Comparison of ENCODE assay signal across 18 cellular contexts in genomic region chr15:98596131-98596530, GRCh38. TPM values are rescaled to one million over a fixed set of nuclear protein-coding genes. Genes with fewer than 3 reads are reported as not detected.
A peak's percentile ranks its signal among the peaks of the same experiment; 100 is the strongest.
DNase-seq lines count a peak whose midpoint lies in the region; ATAC-seq and TF ChIP-seq lines count a peak whose summit lies in the region.
"Had no signal": no experiment of that assay in that cellular context is flagged by ENCODE, and none has a peak within 500 bp of the region (broad histone marks: within the 10 kb centered on the region; RNA-seq: fewer than 3 reads in every experiment).

No MANE protein-coding gene starts in this region.

- H3K9ac ChIP-seq in muscle layer of colon (ENCODE audit: low read length), result no peak overlapping the region
- H3K9ac ChIP-seq in rectal smooth muscle tissue (ENCODE audit: low read length), result no peak overlapping the region
- H3K9ac ChIP-seq: BLaER1 treated with 17β-estradiol and CSF1 and Interleukin-3, amounts not matched to agents 10 nM and 100 nM had no signal

- H3K27ac ChIP-seq in esophagus muscularis mucosa (replicated peaks in 1 of 4), result no peak overlapping the region
- peak overlapping the region; percentile 68 for H3K27ac ChIP-seq in muscle layer of colon (ENCODE audit: low read depth, low read length)
- peak overlapping the region; percentile 63 for H3K27ac ChIP-seq in rectal smooth muscle tissue (ENCODE audit: low read depth, low read length)
- H3K27ac ChIP-seq: A549; BLaER1 treated with 17β-estradiol and CSF1 and Interleukin-3, amounts not matched to agents 10 nM and 100 nM; C4-2B had no signal

- no peaks in the 10 kb centered on the region for H3K9me3 ChIP-seq in esophagus muscularis mucosa
- H3K9me3 ChIP-seq in muscle layer of colon (ENCODE audit: low read length), result no peaks in the 10 kb centered on the region
- H3K9me3 ChIP-seq: A549; BLaER1 treated with 17β-estradiol and CSF1 and Interleukin-3, amounts not matched to agents 10 nM and 100 nM; Caco-2 had no signal

- no peaks in the 10 kb centered on the region for H3K36me3 ChIP-seq in esophagus muscularis mucosa
- H3K36me3 ChIP-seq in muscle layer of colon (ENCODE audit: insufficient read depth, low read length), result no peaks in the 10 kb centered on the region
- no peaks in the 10 kb centered on the region for H3K36me3 ChIP-seq in rectal smooth muscle tissue (ENCODE audit: control insufficient read depth, insufficient read depth, low read length)
- H3K36me3 ChIP-seq: BLaER1 treated with 17β-estradiol and CSF1 and Interleukin-3, amounts not matched to agents 10 nM and 100 nM had no signal

- no peak overlapping the region for H3K27ac Mint-ChIP-seq in type B pancreatic cell
- H3K27ac Mint-ChIP-seq: CD4-positive, alpha-beta T cell; CD8-positive, alpha-beta T cell had no signal

- peaks cover 18% of the 10 kb centered on the region for H3K4me1 Mint-ChIP-seq in type B pancreatic cell (ENCODE audit: unreplicated experiment)

- intact Hi-C loops in esophagus muscularis mucosa (cut with DNase I), result no loop called here

- no peak overlapping the region for H3K4me3 Mint-ChIP-seq in type B pancreatic cell
- H3K4me3 Mint-ChIP-seq: B cell; CD4-positive, alpha-beta T cell; CD8-positive, alpha-beta T cell had no signal

- no peaks in the 10 kb centered on the region for H3K36me3 Mint-ChIP-seq in type B pancreatic cell
- H3K36me3 Mint-ChIP-seq: CD8-positive, alpha-beta T cell had no signal

- DNase-seq in esophagus muscularis mucosa (ENCODE audit: extremely low spot score) (peak; percentile 82), type B pancreatic cell (ENCODE audit: extremely low spot score, unreplicated experiment) (peak; percentile 20)
- DNase-seq: AML-193; Caco-2; Calu3; CD4-positive, alpha-beta T cell; CD8-positive, alpha-beta T cell; DMS79 treated with DMSO at 0.1 percent for 48 hours; GF-D8 had no signal

- no peak for TF ChIP-seq POLR2A in esophagus muscularis mucosa (IDR thresholded peaks at IDR 0.05; ENCODE audit: low read depth)

- H3K9me3 Mint-ChIP-seq in type B pancreatic cell, result no peaks in the 10 kb centered on the region
- H3K9me3 Mint-ChIP-seq: CD4-positive, alpha-beta T cell; CD8-positive, alpha-beta T cell had no signal

- H3K4me1 ChIP-seq in esophagus muscularis mucosa (peaks cover 0 to 21% (median 17%) of the 10 kb centered on the region in 4 donors), muscle layer of colon (ENCODE audit: insufficient read depth, low read length) (peaks cover 14% of the 10 kb centered on the region), rectal smooth muscle tissue (ENCODE audit: control insufficient read depth, insufficient read depth, low read length) (peaks cover 12% of the 10 kb centered on the region)
- H3K4me1 ChIP-seq: Caco-2 had no signal

- peaks cover 31% of the 10 kb centered on the region for H3K27me3 Mint-ChIP-seq in type B pancreatic cell

- H3K27me3 ChIP-seq in esophagus muscularis mucosa (no peaks in the 10 kb centered on the region), muscle layer of colon (ENCODE audit: control insufficient read depth in 1 of 2, insufficient read depth in 2 of 2, low read length in 2 of 2) (no peaks in the 10 kb centered on the region), rectal smooth muscle tissue (ENCODE audit: control insufficient read depth, insufficient read depth, low read length) (no peaks in the 10 kb centered on the region)
- H3K27me3 ChIP-seq: BLaER1 treated with 17β-estradiol and CSF1 and Interleukin-3, amounts not matched to agents 10 nM and 100 nM had no signal

- no peak for TF ChIP-seq EP300 in esophagus muscularis mucosa (IDR thresholded peaks at IDR 0.05)

- TF ChIP-seq CTCF in esophagus muscularis mucosa (IDR thresholded peaks at IDR 0.05) (no peak), type B pancreatic cell (conservative IDR thresholded peaks at IDR 0.05) (no peak)

- 81% methylated on average over 4 of the region's 4 CpGs for WGBS in esophagus muscularis mucosa

- no peak overlapping the region for H3K4me3 ChIP-seq in esophagus muscularis mucosa
- H3K4me3 ChIP-seq in muscle layer of colon (ENCODE audit: low read depth in 1 of 2, low read length in 2 of 2), result no peak overlapping the region
- no peak overlapping the region for H3K4me3 ChIP-seq in rectal smooth muscle tissue (ENCODE audit: low read length)
- H3K4me3 ChIP-seq: A549; BLaER1 treated with 17β-estradiol and CSF1 and Interleukin-3, amounts not matched to agents 10 nM and 100 nM had no signal

- ATAC-seq in GM19452 (IDR thresholded peaks at IDR 0.05; ENCODE audit: unreplicated experiment) (no peak), GM21381 (IDR thresholded peaks at IDR 0.05; ENCODE audit: unreplicated experiment) (no peak), GM21526 (IDR thresholded peaks at IDR 0.05; ENCODE audit: low FRiP score, unreplicated experiment) (no peak)
- ATAC-seq: CD8-positive, alpha-beta T cell had no signal

RNA-seq across cellular contexts. Expression of gene IGF1R, which starts 52.2 kb away (rescaled TPM):
- total RNA-seq in esophagus muscularis mucosa, result 10 to 100 TPM; 33.6 to 95.3 (median 49.7) TPM
- total RNA-seq in type B pancreatic cell (ENCODE audit: low replicate concordance), result 66.9 and 87.1 TPM in 2 replicates

Comparison
In these comparisons a context has a peak if more than half of its experiments do, and no peak if none do; other contexts are left out.
1. H3K27ac ChIP-seq: peak in muscle layer of colon (single experiment) and rectal smooth muscle tissue (single experiment); none in esophagus muscularis mucosa (0 of 4).